In genomic region chr2:24021122-24021998, GRCh38 we compare ENCODE assay signal across 9 cellular contexts. TPM values are rescaled to one million over a fixed set of nuclear protein-coding genes. Genes with fewer than 3 reads are reported as not detected.
DNase-seq lines count a peak whose midpoint lies in the region; ATAC-seq and TF ChIP-seq lines count a peak whose summit lies in the region.
"Had no signal": no experiment of that assay in that cellular context is flagged by ENCODE, and none has a peak within 500 bp of the region (broad histone marks: within the 10 kb centered on the region; RNA-seq: fewer than 3 reads in every experiment).

No MANE protein-coding gene starts in this region.

- 72% methylated on average over 19 of the region's 19 CpGs for WGBS in hepatocyte (ENCODE audit: low lambda C conversion rate, missing lambda C conversion rate)

- H3K9me2 ChIP-seq in hepatocyte (replicated peaks; ENCODE audit: insufficient read depth): no peaks in the 10 kb centered on the region

- H3K27ac ChIP-seq in 22Rv1 (no peak overlapping the region), hepatocyte (no peak overlapping the region)

- H3K4me1 ChIP-seq in hepatocyte (ENCODE audit: insufficient read depth): no peaks in the 10 kb centered on the region

- H4K20me1 ChIP-seq in hepatocyte (ENCODE audit: insufficient read depth, poor library complexity, severe bottlenecking): no peaks in the 10 kb centered on the region

- no peak overlapping the region for H2AFZ ChIP-seq in hepatocyte

- H3K36me3 ChIP-seq in hepatocyte (replicated peaks; ENCODE audit: insufficient read depth, low read depth): no peaks in the 10 kb centered on the region

- no peaks in the 10 kb centered on the region for H3K79me2 ChIP-seq in hepatocyte

- peak; percentile 28 for DNase-seq in GM12865 (ENCODE audit: low read depth)
- peak; percentile 25 for DNase-seq in SW480 (ENCODE audit: low spot score)
- DNase-seq in hepatocyte (ENCODE audit: low spot score): no peak
- no peak for DNase-seq in CD1c-positive myeloid dendritic cell (ENCODE audit: extremely low spot score)
- DNase-seq in NCI-H1092 (lab: John Stamatoyannopoulos, UW): no peak

- H3K4me3 ChIP-seq in GM12865 (ENCODE audit: low read depth, low read length) (no peak overlapping the region), hepatocyte (no peak overlapping the region)

- H3K4me2 ChIP-seq in hepatocyte: no peak overlapping the region

- peak; percentile 37; the same call in 1 of the 2 replicates for TF ChIP-seq CTCF in 22Rv1 (IDR thresholded peaks at IDR 0.05)
- TF ChIP-seq CTCF in GM12865 (IDR thresholded peaks at IDR 0.05; ENCODE audit: insufficient read depth, low read depth, low read length, missing control alignments): peak; percentile 42
- TF ChIP-seq CTCF in hepatocyte (IDR thresholded peaks at IDR 0.05; ENCODE audit: poor library complexity): peak; percentile 12

- ATAC-seq in GM21737 (IDR thresholded peaks at IDR 0.05; ENCODE audit: unreplicated experiment) (no peak), HG03139 (IDR thresholded peaks at IDR 0.05; ENCODE audit: unreplicated experiment) (no peak)

- no peaks in the 10 kb centered on the region for H3K9me3 ChIP-seq in hepatocyte (ENCODE audit: low read depth)

- no peaks in the 10 kb centered on the region for H3K27me3 ChIP-seq in hepatocyte

RNA-seq across cellular contexts. Expression of gene MFSD2B, which starts 11.5 kb away (rescaled TPM):
- total RNA-seq in hepatocyte: not detected in 2 replicates
- 0.25 TPM in 1 of 2 replicates, not detected in the other for polyA plus RNA-seq in hepatocyte

RNA-seq across cellular contexts. Expression of gene WDCP, which starts 25.8 kb away (rescaled TPM):
- 6.0 and 6.8 TPM in 2 replicates for total RNA-seq in hepatocyte
- polyA plus RNA-seq in hepatocyte: 1.4 and 2.4 TPM in 2 replicates

RNA-seq across cellular contexts. Expression of gene FKBP1B, which starts 28.2 kb away (rescaled TPM):
- 20.2 and 24.4 TPM in 2 replicates for total RNA-seq in hepatocyte
- polyA plus RNA-seq in hepatocyte: 36.3 and 37.2 TPM in 2 replicates
- total RNA-seq: NCI-H460 had no signal

RNA-seq across cellular contexts. Expression of gene SF3B6, which starts 54.8 kb away (rescaled TPM):
- total RNA-seq in hepatocyte: 131 and 158 TPM in 2 replicates
- 170 and 174 TPM in 2 replicates for polyA plus RNA-seq in hepatocyte

Comparison
In these comparisons a context has a peak if more than half of its experiments do, and no peak if none do; other contexts are left out.
1. DNase-seq: peak in GM12865 (single experiment) and SW480 (single experiment); none in hepatocyte (single experiment), CD1c-positive myeloid dendritic cell (single experiment) and NCI-H1092 (single experiment).
2. Peak in every context shown above with its lines, with median percentiles within 50 percentile points of each other: CTCF ChIP-seq.